ENCODE assay signal across 19 cellular contexts in the genomic region with DNA sequence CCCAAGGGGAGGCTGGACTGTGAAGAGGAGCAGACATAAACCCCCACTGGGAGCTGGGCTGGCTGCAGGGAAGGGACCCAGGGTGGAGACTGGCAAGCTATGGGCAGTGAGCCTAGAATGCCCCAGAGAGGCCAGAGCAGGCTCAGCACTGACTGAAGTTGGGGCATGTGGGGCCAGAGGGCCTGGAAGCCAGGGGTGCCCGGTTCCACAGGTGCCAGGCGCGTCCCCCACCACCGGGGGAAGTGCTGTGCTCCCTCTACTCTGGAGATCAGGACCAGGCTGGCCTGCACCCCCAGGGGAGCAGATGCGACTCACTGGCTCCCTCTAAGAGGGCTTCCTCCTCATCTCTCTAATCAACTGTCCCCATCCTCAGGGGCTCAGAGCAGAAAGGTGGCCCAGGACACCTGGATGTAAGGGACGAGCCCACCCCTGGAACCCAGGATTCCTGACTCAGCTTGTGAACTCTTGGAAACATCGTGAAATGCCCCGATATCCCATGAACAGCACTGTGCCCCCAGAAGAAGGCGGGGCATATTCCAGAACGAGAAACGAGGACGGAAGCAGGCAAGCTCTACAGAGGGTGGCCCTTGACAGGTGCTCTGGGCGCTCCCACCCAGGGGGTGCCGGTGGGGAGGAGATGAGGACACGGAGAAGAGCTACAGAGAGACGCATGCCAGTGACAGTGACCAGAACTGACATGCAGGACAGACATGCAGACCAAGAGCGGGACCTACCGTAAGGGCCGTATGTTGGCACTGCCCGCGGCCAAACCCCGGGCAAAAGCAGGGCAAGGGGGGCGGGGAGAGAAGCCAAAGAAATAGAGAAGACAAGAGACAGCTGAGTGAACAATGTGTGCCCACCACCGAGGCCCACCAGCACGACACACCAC. TPM values are rescaled to one million over a fixed set of nuclear protein-coding genes. Genes with fewer than 3 reads are reported as not detected.
DNase-seq lines count a peak whose midpoint lies in the region; ATAC-seq and TF ChIP-seq lines count a peak whose summit lies in the region.
"Had no signal": no experiment of that assay in that cellular context is flagged by ENCODE, and none has a peak within 500 bp of the region (broad histone marks: within the 10 kb centered on the region; RNA-seq: fewer than 3 reads in every experiment).

No MANE protein-coding gene starts in this region.

- H3K9me3 Mint-ChIP-seq in activated naive CD4-positive, alpha-beta T cell treated with anti-CD3 and anti-CD28 coated beads, Interleukin-2, amount 50 U/mL, for 24 hours = no peaks in the 10 kb centered on the region
- H3K9me3 Mint-ChIP-seq in activated T-helper 17 cell treated with anti-CD3 and anti-CD28 coated beads, Interleukin-2, amount 50 U/mL, for 72 hours = no peaks in the 10 kb centered on the region
- H3K9me3 Mint-ChIP-seq: activated T-cell treated with anti-CD3 and anti-CD28 coated beads, Interleukin-2, amount 50 U/mL, for 4 hours; IgD-negative memory B cell had no signal

- H3K4me1 Mint-ChIP-seq in activated naive CD4-positive, alpha-beta T cell treated with anti-CD3 and anti-CD28 coated beads, Interleukin-2, amount 50 U/mL, for 24 hours = peaks cover 11% of the 10 kb centered on the region
- H3K4me1 Mint-ChIP-seq in activated T-helper 17 cell treated with anti-CD3 and anti-CD28 coated beads, Interleukin-2, amount 50 U/mL, for 72 hours = peaks cover 18% of the 10 kb centered on the region

- DNase-seq in activated naive CD4-positive, alpha-beta T cell treated with anti-CD3 and anti-CD28 coated beads, Interleukin-2, amount 50 U/mL, for 16 hours = no peak
- peak; percentile 45 for DNase-seq in iPS-NIHi11 (ENCODE audit: low spot score)
- DNase-seq in transverse colon = no peak
- DNase-seq in NCI-H526 treated with DMSO at 0.1 percent for 48 hours (lab: John Stamatoyannopoulos, UW) = no peak
- DNase-seq in smooth muscle cell (lab: John Stamatoyannopoulos, UW; ENCODE audit: unreplicated experiment) = no peak
- DNase-seq: activated T-cell treated with anti-CD3 and anti-CD28 coated beads, Interleukin-2, amount 50 U/mL, for 4 hours; HCEC 1CT; hippocampal formation; NCI-H1048; NCI-H2107; NCI-H748 treated with DMSO at 0.1 percent for 48 hours; psoas muscle; stimulated activated CD4-positive, alpha-beta T cell treated with anti-CD3 and anti-CD28 coated beads, Interleukin-15, amount 100 ng/mL, for 24 hours; testis had no signal

- H3K36me3 ChIP-seq in transverse colon (peaks cover 0 to 13% (median 4%) of the 10 kb centered on the region in 4 donors), smooth muscle cell (ENCODE audit: low read depth) (no peaks in the 10 kb centered on the region), gastroesophageal sphincter (peaks cover 0 to 70% of the 10 kb centered on the region in 2 donors)

- H3K4me3 ChIP-seq in transverse colon (no peak overlapping the region), smooth muscle cell (no peak overlapping the region), gastroesophageal sphincter (no peak overlapping the region)
- H3K4me3 ChIP-seq: psoas muscle, testis had no signal

- H3F3A ChIP-seq in smooth muscle cell (ENCODE audit: low read depth) = peaks cover 2% of the 10 kb centered on the region

- TF ChIP-seq EP300 in transverse colon (IDR thresholded peaks at IDR 0.05; ENCODE audit: low read depth) (no peak), gastroesophageal sphincter (IDR thresholded peaks at IDR 0.05) (no peak)

- H3K79me2 ChIP-seq in smooth muscle cell (ENCODE audit: low read depth) = no peaks in the 10 kb centered on the region

- no peak overlapping the region for H3K4me2 ChIP-seq in smooth muscle cell

- H3K9ac ChIP-seq in smooth muscle cell (ENCODE audit: low read depth) = no peak overlapping the region

- in situ Hi-C loops in transverse colon (cut with MboI; ENCODE audit: low pct_ligation_motif_present in 1 of 4, low pct_unique_long_range_greater_than_20kb in 1 of 4, low sequenced_read_pairs in 3 of 4) = no loop called here

- H3K9me3 ChIP-seq in transverse colon (no peaks in the 10 kb centered on the region), smooth muscle cell (replicated peaks; ENCODE audit: low read depth) (no peaks in the 10 kb centered on the region), gastroesophageal sphincter (no peaks in the 10 kb centered on the region)
- H3K9me3 ChIP-seq: psoas muscle, testis had no signal

- ATAC-seq in activated T-helper 17 cell treated with anti-CD3 and anti-CD28 coated beads, Interleukin-2, amount 50 U/mL, for 72 hours (replicated peaks) = no peak
- no peak for ATAC-seq in gastroesophageal sphincter
- ATAC-seq: activated T-cell treated with anti-CD3 and anti-CD28 coated beads, Interleukin-2, amount 50 U/mL, for 4 hours; psoas muscle; SK-N-SH treated with all-trans-retinoic acid at 6 μM for 48 hours had no signal

- H3K27me3 ChIP-seq in transverse colon (no peaks in the 10 kb centered on the region), smooth muscle cell (ENCODE audit: low read depth) (no peaks in the 10 kb centered on the region), gastroesophageal sphincter (no peaks in the 10 kb centered on the region)
- H3K27me3 ChIP-seq: testis had no signal

- no peaks in the 10 kb centered on the region for H4K20me1 ChIP-seq in smooth muscle cell (ENCODE audit: low read depth)

- TF ChIP-seq CTCF in transverse colon (IDR thresholded peaks at IDR 0.05) (no peak), smooth muscle cell (IDR thresholded peaks at IDR 0.05; ENCODE audit: borderline replicate concordance, insufficient read depth, poor library complexity, severe bottlenecking) (no peak), gastroesophageal sphincter (IDR thresholded peaks at IDR 0.05) (no peak)

- H2AFZ ChIP-seq in smooth muscle cell (ENCODE audit: low read depth) = no peak overlapping the region

- WGBS in transverse colon (ENCODE audit: low coverage in 1 of 2), 2 donors = 73 to 83% methylated on average over 13 to 25 of the region's 25 CpGs
- WGBS in smooth muscle cell (ENCODE audit: low lambda C conversion rate) = 93% methylated on average over 25 of the region's 25 CpGs
- 91 to 94% methylated on average over 11 to 14 of the region's 25 CpGs for WGBS in gastroesophageal sphincter (ENCODE audit: low coverage in 1 of 2), 2 donors

- TF ChIP-seq POLR2A in transverse colon (IDR thresholded peaks at IDR 0.05) (no peak), gastroesophageal sphincter (IDR thresholded peaks at IDR 0.05) (no peak)

- peaks cover 18 to 34% (median 20%) of the 10 kb centered on the region in 4 donors for H3K4me1 ChIP-seq in transverse colon
- peaks cover 16% of the 10 kb centered on the region for H3K4me1 ChIP-seq in smooth muscle cell (ENCODE audit: low read depth)
- peaks cover 0 to 33% (median 24%) of the 10 kb centered on the region in 3 donors for H3K4me1 ChIP-seq in gastroesophageal sphincter

- H3K27ac ChIP-seq in transverse colon (peak overlapping the region in 3 of 4 donors; percentile 15 to 56 (median 47)), smooth muscle cell (ENCODE audit: low read depth) (no peak overlapping the region), gastroesophageal sphincter (peak overlapping the region in 1 of 4 donors; percentile 91)
- H3K27ac ChIP-seq: psoas muscle, testis had no signal

- no peak overlapping the region for H3K4me3 Mint-ChIP-seq in activated naive CD4-positive, alpha-beta T cell treated with anti-CD3 and anti-CD28 coated beads, Interleukin-2, amount 50 U/mL, for 24 hours
- no peak overlapping the region for H3K4me3 Mint-ChIP-seq in activated T-helper 17 cell treated with anti-CD3 and anti-CD28 coated beads, Interleukin-2, amount 50 U/mL, for 72 hours
- H3K4me3 Mint-ChIP-seq: activated T-cell treated with anti-CD3 and anti-CD28 coated beads, Interleukin-2, amount 50 U/mL, for 4 hours; IgD-negative memory B cell had no signal

- no peaks in the 10 kb centered on the region for H3K27me3 Mint-ChIP-seq in activated naive CD4-positive, alpha-beta T cell treated with anti-CD3 and anti-CD28 coated beads, Interleukin-2, amount 50 U/mL, for 24 hours
- H3K27me3 Mint-ChIP-seq in activated T-helper 17 cell treated with anti-CD3 and anti-CD28 coated beads, Interleukin-2, amount 50 U/mL, for 72 hours = no peaks in the 10 kb centered on the region
- H3K27me3 Mint-ChIP-seq: IgD-negative memory B cell had no signal

- peaks cover 2% of the 10 kb centered on the region for H3K36me3 Mint-ChIP-seq in activated naive CD4-positive, alpha-beta T cell treated with anti-CD3 and anti-CD28 coated beads, Interleukin-2, amount 50 U/mL, for 24 hours
- H3K36me3 Mint-ChIP-seq in activated T-helper 17 cell treated with anti-CD3 and anti-CD28 coated beads, Interleukin-2, amount 50 U/mL, for 72 hours (ENCODE audit: low read depth) = peaks cover 18% of the 10 kb centered on the region
- H3K36me3 Mint-ChIP-seq: IgD-negative memory B cell had no signal

- peak overlapping the region; percentile 15 for H3K27ac Mint-ChIP-seq in activated naive CD4-positive, alpha-beta T cell treated with anti-CD3 and anti-CD28 coated beads, Interleukin-2, amount 50 U/mL, for 24 hours
- peak overlapping the region; percentile 91 for H3K27ac Mint-ChIP-seq in activated T-helper 17 cell treated with anti-CD3 and anti-CD28 coated beads, Interleukin-2, amount 50 U/mL, for 72 hours

- intact Hi-C loops in transverse colon (cut with DNase I; ENCODE audit: low total_unique reads) = no loop called here

RNA-seq across cellular contexts. Expression of a gene that starts 20.4 kb away (rescaled TPM):
- total RNA-seq in activated T-helper 17 cell treated with anti-CD3 and anti-CD28 coated beads, Interleukin-2, amount 50 U/mL, for 72 hours = 10 to 100 TPM; 15.7 to 58.8 TPM
- 10 to 100 TPM in 3 of 4 donors, 1 to 10 TPM in 1; 3.8 to 30.3 (median 22.0) TPM for total RNA-seq in transverse colon
- total RNA-seq in smooth muscle cell = 51.2 and 52.4 TPM in 2 replicates
- 48.2 and 53.4 TPM in 2 replicates for polyA plus RNA-seq in smooth muscle cell
- total RNA-seq in gastroesophageal sphincter = 10 to 100 TPM; 21.2 to 93.7 (median 51.2) TPM

RNA-seq across cellular contexts. Expression of a gene that starts 40.5 kb away (rescaled TPM):
- 10 to 100 TPM; 36.6 to 90.7 TPM for total RNA-seq in activated T-helper 17 cell treated with anti-CD3 and anti-CD28 coated beads, Interleukin-2, amount 50 U/mL, for 72 hours
- 100 to 1,000 TPM in 2 of 4 donors, 10 to 100 TPM in 2; 30.7 to 327 (median 72.3) TPM for total RNA-seq in transverse colon
- 6.1 and 19.4 TPM in 2 replicates for total RNA-seq in smooth muscle cell
- 8.6 and 8.9 TPM in 2 replicates for polyA plus RNA-seq in smooth muscle cell
- total RNA-seq in gastroesophageal sphincter = 10 to 100 TPM in 3 of 4 donors, 1 to 10 TPM in 1; 4.4 to 30.5 (median 22.0) TPM

RNA-seq across cellular contexts. Expression of a gene that starts 50.7 kb away (rescaled TPM):
- 10 to 100 TPM; 31.5 to 36.5 TPM for total RNA-seq in activated T-helper 17 cell treated with anti-CD3 and anti-CD28 coated beads, Interleukin-2, amount 50 U/mL, for 72 hours
- total RNA-seq in transverse colon (10 to 100 TPM; 18.7 to 88.4 (median 41.1) TPM), smooth muscle cell (34.1 and 54.4 TPM in 2 replicates), gastroesophageal sphincter (100 to 1,000 TPM in 1 of 4 donors, 10 to 100 TPM in 3; 52.0 to 108 (median 64.9) TPM)
- 96.0 and 96.3 TPM in 2 replicates for polyA plus RNA-seq in smooth muscle cell
